ENCODE assay signal across 1 cellular context in the genomic region with DNA sequence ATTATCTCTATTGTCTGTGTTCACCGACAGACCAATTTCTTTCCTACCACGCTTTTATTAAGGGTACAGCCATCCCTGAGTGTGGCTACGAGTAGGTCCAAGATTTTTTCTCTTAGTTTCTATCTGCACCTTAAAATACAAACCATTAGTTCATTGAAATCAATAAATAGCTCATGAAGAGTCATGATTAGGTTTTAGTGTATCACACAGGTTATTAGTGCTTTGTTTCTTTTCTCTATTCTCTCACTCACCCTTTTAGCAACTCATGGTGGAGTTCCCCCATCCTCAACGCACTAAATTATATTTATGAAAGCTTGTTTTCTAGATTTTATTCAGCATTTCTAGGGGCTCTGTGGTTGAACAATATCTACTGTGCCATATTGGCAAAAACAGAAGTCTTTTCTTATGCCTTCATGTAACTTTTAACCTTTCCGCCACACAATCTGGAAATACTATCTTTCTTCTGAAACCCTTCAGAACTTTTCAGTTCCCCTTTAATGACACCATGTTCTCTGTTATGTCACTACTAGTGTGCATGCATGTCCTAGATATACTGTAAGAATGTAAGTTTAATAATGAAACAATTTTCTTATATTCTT.
A peak's percentile ranks its signal among the peaks of the same experiment; 100 is the strongest.
TF ChIP-seq lines count a peak whose summit lies in the region.

No MANE protein-coding gene starts in this region.

TF ChIP-seq in GM12878, 131 proteins besides CTCF, POLR2A, EP300 and RAD21 (continued from another document and continues in another):
- TF ChIP-seq, protein P1, sequence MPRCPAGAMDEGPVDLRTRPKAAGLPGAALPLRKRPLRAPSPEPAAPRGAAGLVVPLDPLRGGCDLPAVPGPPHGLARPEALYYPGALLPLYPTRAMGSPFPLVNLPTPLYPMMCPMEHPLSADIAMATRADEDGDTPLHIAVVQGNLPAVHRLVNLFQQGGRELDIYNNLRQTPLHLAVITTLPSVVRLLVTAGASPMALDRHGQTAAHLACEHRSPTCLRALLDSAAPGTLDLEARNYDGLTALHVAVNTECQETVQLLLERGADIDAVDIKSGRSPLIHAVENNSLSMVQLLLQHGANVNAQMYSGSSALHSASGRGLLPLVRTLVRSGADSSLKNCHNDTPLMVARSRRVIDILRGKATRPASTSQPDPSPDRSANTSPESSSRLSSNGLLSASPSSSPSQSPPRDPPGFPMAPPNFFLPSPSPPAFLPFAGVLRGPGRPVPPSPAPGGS (IDR thresholded peaks at IDR 0.05; ENCODE audit: borderline replicate concordance, insufficient read depth, low read depth, low read length, poor library complexity, severe bottlenecking): no peak
- TF ChIP-seq EZH2 (IDR thresholded peaks at IDR 0.05; ENCODE audit: borderline replicate concordance, control insufficient read depth, low read depth, low read length) (no peak), POU2F2 (IDR thresholded peaks at IDR 0.05; ENCODE audit: borderline replicate concordance, low read depth, low read length) (0 out of 3 replicates have a peak, but pooled peaks have one; percentile 28), CBX5 (IDR thresholded peaks at IDR 0.05; ENCODE audit: low read depth) (no peak), POLR2AphosphoS2 (IDR thresholded peaks at IDR 0.05; ENCODE audit: low read depth, low read length) (no peak), BCL11A (IDR thresholded peaks at IDR 0.05; ENCODE audit: low read depth, low read length) (peak; percentile 58; the same call in 1 of the 2 replicates), IKZF2 (IDR thresholded peaks at IDR 0.05) (peak; percentile 66 to 88), CREM (IDR thresholded peaks at IDR 0.05; ENCODE audit: low read depth) (peak; percentile 67), PAX5 (IDR thresholded peaks at IDR 0.05; ENCODE audit: borderline replicate concordance, low read depth, low read length) (peak; percentile 60; the same call in 1 of the 2 replicates), BACH1 (IDR thresholded peaks at IDR 0.05; ENCODE audit: borderline replicate concordance) (0 out of 2 replicates have a peak, but pooled peaks have one; percentile 39), NFIC (IDR thresholded peaks at IDR 0.05; ENCODE audit: low read depth, low read length) (peak; percentile 92), CREB1 (IDR thresholded peaks at IDR 0.05; ENCODE audit: low read depth) (peak; percentile 51; the same call in 1 of the 2 replicates), ZNF274 (IDR thresholded peaks at IDR 0.05; ENCODE audit: insufficient read depth, insufficient read length) (no peak), ZBED1 (IDR thresholded peaks at IDR 0.05; ENCODE audit: borderline replicate concordance) (0 out of 2 replicates have a peak, but pooled peaks have one; percentile 38), NBN (IDR thresholded peaks at IDR 0.05) (peak; percentile 70; the same call in 1 of the 2 replicates), KLF5 (IDR thresholded peaks at IDR 0.05; ENCODE audit: partially characterized antibody) (peak; percentile 56), IKZF1 (conservative IDR thresholded peaks at IDR 0.05) (peak; percentile 28), STAT3 (IDR thresholded peaks at IDR 0.05; ENCODE audit: low read depth, low read length) (0 out of 2 replicates have a peak, but pooled peaks have one; percentile 52), CHD2 (IDR thresholded peaks at IDR 0.05; ENCODE audit: borderline replicate concordance, low read depth, low read length) (peak; percentile 48; the same call in 1 of the 2 replicates), MEF2B (IDR thresholded peaks at IDR 0.05; ENCODE audit: partially characterized antibody, poor library complexity, severe bottlenecking) (peak; percentile 84), DPF2 (IDR thresholded peaks at IDR 0.05) (peak; percentile 94), SMARCA5 (IDR thresholded peaks at IDR 0.05) (peak; percentile 81), FOXK2 (IDR thresholded peaks at IDR 0.05) (no peak), BHLHE40 (IDR thresholded peaks at IDR 0.05; ENCODE audit: borderline replicate concordance in 1 of 2, low read depth in 2 of 2, low read length in 1 of 2) (peak; percentile 46 to 55; a peak in 2 of 4 replicates), ZNF217 (IDR thresholded peaks at IDR 0.05) (peak; percentile 95; the same call in 1 of the 2 replicates), FOXM1 (IDR thresholded peaks at IDR 0.05; ENCODE audit: low read depth, low read length) (peak; percentile 79; the same call in 1 of the 2 replicates), MTA2 (IDR thresholded peaks at IDR 0.05; ENCODE audit: low read depth) (peak; percentile 98), CEBPB (IDR thresholded peaks at IDR 0.05; ENCODE audit: borderline replicate concordance in 1 of 2, low read depth in 2 of 2, low read length in 2 of 2) (peak in 1 of 2 experiments; percentile 66; a peak in 1 of 4 replicates), CBFB (IDR thresholded peaks at IDR 0.05; ENCODE audit: low read depth) (peak; percentile 36; the same call in 1 of the 2 replicates), NFYA (IDR thresholded peaks at IDR 0.05; ENCODE audit: borderline replicate concordance, low read depth, low read length) (no peak), ETV6 (conservative IDR thresholded peaks at IDR 0.05 in 1 of 2, IDR thresholded peaks at IDR 0.05 in 1 of 2; ENCODE audit: borderline replicate concordance in 1 of 2, low read depth in 1 of 2) (0 out of 4 replicates have a peak, but pooled peaks of 1 of the 2 experiments have one; percentile 16), NR2F1 (conservative IDR thresholded peaks at IDR 0.05) (peak; percentile 96), RUNX3 (IDR thresholded peaks at IDR 0.05; ENCODE audit: low read length) (peak; percentile 83), ATF7 (IDR thresholded peaks at IDR 0.05; ENCODE audit: low read depth) (peak; percentile 86), PAX8 (IDR thresholded peaks at IDR 0.05) (no peak)
- TF ChIP-seq, protein P2, sequence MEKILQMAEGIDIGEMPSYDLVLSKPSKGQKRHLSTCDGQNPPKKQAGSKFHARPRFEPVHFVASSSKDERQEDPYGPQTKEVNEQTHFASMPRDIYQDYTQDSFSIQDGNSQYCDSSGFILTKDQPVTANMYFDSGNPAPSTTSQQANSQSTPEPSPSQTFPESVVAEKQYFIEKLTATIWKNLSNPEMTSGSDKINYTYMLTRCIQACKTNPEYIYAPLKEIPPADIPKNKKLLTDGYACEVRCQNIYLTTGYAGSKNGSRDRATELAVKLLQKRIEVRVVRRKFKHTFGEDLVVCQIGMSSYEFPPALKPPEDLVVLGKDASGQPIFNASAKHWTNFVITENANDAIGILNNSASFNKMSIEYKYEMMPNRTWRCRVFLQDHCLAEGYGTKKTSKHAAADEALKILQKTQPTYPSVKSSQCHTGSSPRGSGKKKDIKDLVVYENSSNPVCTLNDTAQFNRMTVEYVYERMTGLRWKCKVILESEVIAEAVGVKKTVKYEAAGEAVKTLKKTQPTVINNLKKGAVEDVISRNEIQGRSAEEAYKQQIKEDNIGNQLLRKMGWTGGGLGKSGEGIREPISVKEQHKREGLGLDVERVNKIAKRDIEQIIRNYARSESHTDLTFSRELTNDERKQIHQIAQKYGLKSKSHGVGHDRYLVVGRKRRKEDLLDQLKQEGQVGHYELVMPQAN (conservative IDR thresholded peaks at IDR 0.05): no peak
- TF ChIP-seq, protein P3, sequence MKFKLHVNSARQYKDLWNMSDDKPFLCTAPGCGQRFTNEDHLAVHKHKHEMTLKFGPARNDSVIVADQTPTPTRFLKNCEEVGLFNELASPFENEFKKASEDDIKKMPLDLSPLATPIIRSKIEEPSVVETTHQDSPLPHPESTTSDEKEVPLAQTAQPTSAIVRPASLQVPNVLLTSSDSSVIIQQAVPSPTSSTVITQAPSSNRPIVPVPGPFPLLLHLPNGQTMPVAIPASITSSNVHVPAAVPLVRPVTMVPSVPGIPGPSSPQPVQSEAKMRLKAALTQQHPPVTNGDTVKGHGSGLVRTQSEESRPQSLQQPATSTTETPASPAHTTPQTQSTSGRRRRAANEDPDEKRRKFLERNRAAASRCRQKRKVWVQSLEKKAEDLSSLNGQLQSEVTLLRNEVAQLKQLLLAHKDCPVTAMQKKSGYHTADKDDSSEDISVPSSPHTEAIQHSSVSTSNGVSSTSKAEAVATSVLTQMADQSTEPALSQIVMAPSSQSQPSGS (IDR thresholded peaks at IDR 0.05; ENCODE audit: low read length): peak; percentile 78
- TF ChIP-seq, protein P4, sequence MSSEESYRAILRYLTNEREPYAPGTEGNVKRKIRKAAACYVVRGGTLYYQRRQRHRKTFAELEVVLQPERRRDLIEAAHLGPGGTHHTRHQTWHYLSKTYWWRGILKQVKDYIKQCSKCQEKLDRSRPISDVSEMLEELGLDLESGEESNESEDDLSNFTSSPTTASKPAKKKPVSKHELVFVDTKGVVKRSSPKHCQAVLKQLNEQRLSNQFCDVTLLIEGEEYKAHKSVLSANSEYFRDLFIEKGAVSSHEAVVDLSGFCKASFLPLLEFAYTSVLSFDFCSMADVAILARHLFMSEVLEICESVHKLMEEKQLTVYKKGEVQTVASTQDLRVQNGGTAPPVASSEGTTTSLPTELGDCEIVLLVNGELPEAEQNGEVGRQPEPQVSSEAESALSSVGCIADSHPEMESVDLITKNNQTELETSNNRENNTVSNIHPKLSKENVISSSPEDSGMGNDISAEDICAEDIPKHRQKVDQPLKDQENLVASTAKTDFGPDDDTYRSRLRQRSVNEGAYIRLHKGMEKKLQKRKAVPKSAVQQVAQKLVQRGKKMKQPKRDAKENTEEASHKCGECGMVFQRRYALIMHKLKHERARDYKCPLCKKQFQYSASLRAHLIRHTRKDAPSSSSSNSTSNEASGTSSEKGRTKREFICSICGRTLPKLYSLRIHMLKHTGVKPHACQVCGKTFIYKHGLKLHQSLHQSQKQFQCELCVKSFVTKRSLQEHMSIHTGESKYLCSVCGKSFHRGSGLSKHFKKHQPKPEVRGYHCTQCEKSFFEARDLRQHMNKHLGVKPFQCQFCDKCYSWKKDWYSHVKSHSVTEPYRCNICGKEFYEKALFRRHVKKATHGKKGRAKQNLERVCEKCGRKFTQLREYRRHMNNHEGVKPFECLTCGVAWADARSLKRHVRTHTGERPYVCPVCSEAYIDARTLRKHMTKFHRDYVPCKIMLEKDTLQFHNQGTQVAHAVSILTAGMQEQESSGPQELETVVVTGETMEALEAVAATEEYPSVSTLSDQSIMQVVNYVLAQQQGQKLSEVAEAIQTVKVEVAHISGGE (CRISPR knock-in tag; IDR thresholded peaks at IDR 0.05): no peak
- TF ChIP-seq, protein P5, sequence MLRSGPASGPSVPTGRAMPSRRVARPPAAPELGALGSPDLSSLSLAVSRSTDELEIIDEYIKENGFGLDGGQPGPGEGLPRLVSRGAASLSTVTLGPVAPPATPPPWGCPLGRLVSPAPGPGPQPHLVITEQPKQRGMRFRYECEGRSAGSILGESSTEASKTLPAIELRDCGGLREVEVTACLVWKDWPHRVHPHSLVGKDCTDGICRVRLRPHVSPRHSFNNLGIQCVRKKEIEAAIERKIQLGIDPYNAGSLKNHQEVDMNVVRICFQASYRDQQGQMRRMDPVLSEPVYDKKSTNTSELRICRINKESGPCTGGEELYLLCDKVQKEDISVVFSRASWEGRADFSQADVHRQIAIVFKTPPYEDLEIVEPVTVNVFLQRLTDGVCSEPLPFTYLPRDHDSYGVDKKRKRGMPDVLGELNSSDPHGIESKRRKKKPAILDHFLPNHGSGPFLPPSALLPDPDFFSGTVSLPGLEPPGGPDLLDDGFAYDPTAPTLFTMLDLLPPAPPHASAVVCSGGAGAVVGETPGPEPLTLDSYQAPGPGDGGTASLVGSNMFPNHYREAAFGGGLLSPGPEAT (IDR thresholded peaks at IDR 0.05; ENCODE audit: low read depth): peak; percentile 86
- TF ChIP-seq, protein P6, sequence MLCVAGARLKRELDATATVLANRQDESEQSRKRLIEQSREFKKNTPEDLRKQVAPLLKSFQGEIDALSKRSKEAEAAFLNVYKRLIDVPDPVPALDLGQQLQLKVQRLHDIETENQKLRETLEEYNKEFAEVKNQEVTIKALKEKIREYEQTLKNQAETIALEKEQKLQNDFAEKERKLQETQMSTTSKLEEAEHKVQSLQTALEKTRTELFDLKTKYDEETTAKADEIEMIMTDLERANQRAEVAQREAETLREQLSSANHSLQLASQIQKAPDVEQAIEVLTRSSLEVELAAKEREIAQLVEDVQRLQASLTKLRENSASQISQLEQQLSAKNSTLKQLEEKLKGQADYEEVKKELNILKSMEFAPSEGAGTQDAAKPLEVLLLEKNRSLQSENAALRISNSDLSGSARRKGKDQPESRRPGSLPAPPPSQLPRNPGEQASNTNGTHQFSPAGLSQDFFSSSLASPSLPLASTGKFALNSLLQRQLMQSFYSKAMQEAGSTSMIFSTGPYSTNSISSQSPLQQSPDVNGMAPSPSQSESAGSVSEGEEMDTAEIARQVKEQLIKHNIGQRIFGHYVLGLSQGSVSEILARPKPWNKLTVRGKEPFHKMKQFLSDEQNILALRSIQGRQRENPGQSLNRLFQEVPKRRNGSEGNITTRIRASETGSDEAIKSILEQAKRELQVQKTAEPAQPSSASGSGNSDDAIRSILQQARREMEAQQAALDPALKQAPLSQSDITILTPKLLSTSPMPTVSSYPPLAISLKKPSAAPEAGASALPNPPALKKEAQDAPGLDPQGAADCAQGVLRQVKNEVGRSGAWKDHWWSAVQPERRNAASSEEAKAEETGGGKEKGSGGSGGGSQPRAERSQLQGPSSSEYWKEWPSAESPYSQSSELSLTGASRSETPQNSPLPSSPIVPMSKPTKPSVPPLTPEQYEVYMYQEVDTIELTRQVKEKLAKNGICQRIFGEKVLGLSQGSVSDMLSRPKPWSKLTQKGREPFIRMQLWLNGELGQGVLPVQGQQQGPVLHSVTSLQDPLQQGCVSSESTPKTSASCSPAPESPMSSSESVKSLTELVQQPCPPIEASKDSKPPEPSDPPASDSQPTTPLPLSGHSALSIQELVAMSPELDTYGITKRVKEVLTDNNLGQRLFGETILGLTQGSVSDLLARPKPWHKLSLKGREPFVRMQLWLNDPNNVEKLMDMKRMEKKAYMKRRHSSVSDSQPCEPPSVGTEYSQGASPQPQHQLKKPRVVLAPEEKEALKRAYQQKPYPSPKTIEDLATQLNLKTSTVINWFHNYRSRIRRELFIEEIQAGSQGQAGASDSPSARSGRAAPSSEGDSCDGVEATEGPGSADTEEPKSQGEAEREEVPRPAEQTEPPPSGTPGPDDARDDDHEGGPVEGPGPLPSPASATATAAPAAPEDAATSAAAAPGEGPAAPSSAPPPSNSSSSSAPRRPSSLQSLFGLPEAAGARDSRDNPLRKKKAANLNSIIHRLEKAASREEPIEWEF (IDR thresholded peaks at IDR 0.05; ENCODE audit: insufficient replicate concordance, low read depth, low read length): peak; percentile 78
- TF ChIP-seq, protein P7, sequence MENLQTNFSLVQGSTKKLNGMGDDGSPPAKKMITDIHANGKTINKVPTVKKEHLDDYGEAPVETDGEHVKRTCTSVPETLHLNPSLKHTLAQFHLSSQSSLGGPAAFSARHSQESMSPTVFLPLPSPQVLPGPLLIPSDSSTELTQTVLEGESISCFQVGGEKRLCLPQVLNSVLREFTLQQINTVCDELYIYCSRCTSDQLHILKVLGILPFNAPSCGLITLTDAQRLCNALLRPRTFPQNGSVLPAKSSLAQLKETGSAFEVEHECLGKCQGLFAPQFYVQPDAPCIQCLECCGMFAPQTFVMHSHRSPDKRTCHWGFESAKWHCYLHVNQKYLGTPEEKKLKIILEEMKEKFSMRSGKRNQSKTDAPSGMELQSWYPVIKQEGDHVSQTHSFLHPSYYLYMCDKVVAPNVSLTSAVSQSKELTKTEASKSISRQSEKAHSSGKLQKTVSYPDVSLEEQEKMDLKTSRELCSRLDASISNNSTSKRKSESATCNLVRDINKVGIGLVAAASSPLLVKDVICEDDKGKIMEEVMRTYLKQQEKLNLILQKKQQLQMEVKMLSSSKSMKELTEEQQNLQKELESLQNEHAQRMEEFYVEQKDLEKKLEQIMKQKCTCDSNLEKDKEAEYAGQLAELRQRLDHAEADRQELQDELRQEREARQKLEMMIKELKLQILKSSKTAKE (IDR thresholded peaks at IDR 0.05; ENCODE audit: low read depth, poor library complexity, severe bottlenecking): peak; percentile 86
